Comparison of ENCODE assay signal across 26 cellular contexts in the genomic region with DNA sequence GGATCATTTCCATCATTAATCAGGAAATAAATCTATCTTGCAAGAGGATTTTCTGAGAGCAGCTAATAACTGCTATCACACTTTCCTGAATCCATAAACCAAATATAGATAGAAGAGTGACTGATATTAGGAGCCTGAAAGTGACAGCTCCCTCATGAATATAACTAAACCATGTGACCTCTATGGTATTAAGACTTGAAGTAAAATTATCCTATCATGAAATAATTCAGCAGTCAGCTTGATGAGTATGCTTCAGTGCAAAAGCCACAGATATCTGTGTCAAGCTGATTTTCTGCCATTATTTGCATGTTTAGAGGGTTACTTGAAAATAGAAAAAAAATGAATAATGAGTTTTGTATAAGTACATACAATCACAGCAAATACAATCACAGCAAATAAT.
"Had no signal": no experiment of that assay in that cellular context is flagged by ENCODE, and none has a peak within 500 bp of the region (broad histone marks: within the 10 kb centered on the region; RNA-seq: fewer than 3 reads in every experiment).

No MANE protein-coding gene starts in this region.

- H3K9me3 ChIP-seq: testis, thoracic aorta, thyroid gland, upper lobe of right lung, uterus, vagina had no signal

- H3K4me3 ChIP-seq: stomach, suprapubic skin, testis, thoracic aorta, thyroid gland, tibial artery, tibial nerve, transverse colon, upper lobe of left lung, upper lobe of right lung, uterus, vagina had no signal

- H3K36me3 ChIP-seq: stomach, suprapubic skin, thoracic aorta, thyroid gland, tibial artery, tibial nerve, transverse colon, upper lobe of left lung, upper lobe of right lung, uterus, vagina had no signal

- H3K4me1 ChIP-seq: stomach, suprapubic skin, testis, thyroid gland, tibial artery, tibial nerve, transverse colon, upper lobe of left lung, upper lobe of right lung, uterus, vagina had no signal

- H3K27ac ChIP-seq: stomach, suprapubic skin, testis, thoracic aorta, thyroid gland, tibial artery, tibial nerve, transverse colon, upper lobe of left lung, upper lobe of right lung, uterus, vagina had no signal

- DNase-seq: stimulated activated CD4-positive, alpha-beta T cell treated with anti-CD3 and anti-CD28 coated beads, Interleukin-2, amount 100 ng/mL, for 48 hours; stimulated activated CD4-positive, alpha-beta T cell treated with anti-CD3 and anti-CD28 coated beads, Interleukin-4, amount 100 ng/mL, for 1 hour; stimulated activated CD4-positive, alpha-beta T cell treated with anti-CD3 and anti-CD28 coated beads, Interleukin-4, amount 100 ng/mL, for 24 hours; stimulated activated CD4-positive, alpha-beta T cell treated with anti-CD3 and anti-CD28 coated beads, Interleukin-4, amount 100 ng/mL, for 4 hours; stimulated activated CD8-positive, alpha-beta memory T cell treated with anti-CD3 and anti-CD28 coated beads, Interleukin-4, amount 100 ng/mL, for 48 hours; stimulated activated naive B cell treated with anti-CD40 and anti-IgM and Interleukin-4, amounts not matched to agents 10 μg/mL and 1 μg/mL and 100 μg/mL, for 72 hours; stimulated activated naive CD4-positive, alpha-beta T cell; stimulated activated naive CD4-positive, alpha-beta T cell treated with Interleukin-2 at 50 U/mL for 16 hours; stimulated activated naive CD8-positive, alpha-beta T cell treated with anti-CD3 and anti-CD28 coated beads, Interleukin-15, amount 100 ng/mL, for 72 hours; stimulated activated naive CD8-positive, alpha-beta T cell treated with anti-CD3 and anti-CD28 coated beads, Interleukin-15, Interleukin-2, amounts not matched to agents 100 U/mL and 50 U/mL, for 24 hours; stomach; substantia nigra; testis; thyroid gland; tibial artery; transverse colon; trophoblast cell; upper lobe of left lung; upper lobe of right lung; uterus had no signal

- H3K27me3 ChIP-seq: stomach, suprapubic skin, testis, thyroid gland, tibial artery, tibial nerve, transverse colon, upper lobe of left lung, upper lobe of right lung, uterus, vagina had no signal

- ATAC-seq: stimulated activated effector memory CD8-positive, alpha-beta T cell treated with anti-CD3 and anti-CD28 coated beads, Interleukin-12 subunit alpha, Interleukin-12 subunit beta, amount 100 ng/mL, for 72 hours; stimulated activated memory B cell treated with anti-CD40 and anti-IgM and Interleukin-4, amounts not matched to agents 10 μg/mL and 1 μg/mL and 100 μg/mL, for 72 hours; stimulated activated naive B cell treated with anti-CD40 and anti-IgM and Interleukin-4, amounts not matched to agents 10 μg/mL and 1 μg/mL and 100 μg/mL, for 72 hours; stimulated activated naive CD8-positive, alpha-beta T cell treated with anti-CD3 and anti-CD28 coated beads, Interleukin-15, amount 100 ng/mL, for 72 hours; stimulated activated naive CD8-positive, alpha-beta T cell treated with anti-CD3 and anti-CD28 coated beads, Interleukin-15, Interleukin-2, amounts not matched to agents 100 U/mL and 50 U/mL, for 24 hours; upper lobe of right lung had no signal
